In genomic region chr4:111475001-111475400, GRCh38 we compare ENCODE assay signal across 10 cellular contexts.
DNase-seq lines count a peak whose midpoint lies in the region; ATAC-seq and TF ChIP-seq lines count a peak whose summit lies in the region.
"Had no signal": no experiment of that assay in that cellular context is flagged by ENCODE, and none has a peak within 500 bp of the region (broad histone marks: within the 10 kb centered on the region; RNA-seq: fewer than 3 reads in every experiment).

No MANE protein-coding gene starts in this region.

- in situ Hi-C loops in G401 (cut with HindIII; ENCODE audit: low sequenced_read_pairs) = no loop called here

- no peaks in the 10 kb centered on the region for H3K9me3 Mint-ChIP-seq in progenitor cell of endocrine pancreas (ENCODE audit: low read depth)

- no peak overlapping the region for H3K9ac ChIP-seq in fibroblast of lung (ENCODE audit: insufficient read depth, low read length)

- no peaks in the 10 kb centered on the region for H3K4me1 ChIP-seq in fibroblast of lung (ENCODE audit: control insufficient read depth, extremely low read depth, insufficient read depth, low read length)

- H3K4me3 Mint-ChIP-seq in progenitor cell of endocrine pancreas (ENCODE audit: low read depth) = no peak overlapping the region
- H3K4me3 Mint-ChIP-seq: memory B cell had no signal

- TF ChIP-seq CTCF in fibroblast of lung (conservative IDR thresholded peaks at IDR 0.05 in 1 of 2, IDR thresholded peaks at IDR 0.05 in 1 of 2; ENCODE audit: low read depth in 1 of 2, low read length in 2 of 2) = peak; percentile 39 to 55
- peak; percentile 68 for TF ChIP-seq CTCF in progenitor cell of endocrine pancreas (IDR thresholded peaks at IDR 0.05; ENCODE audit: unreplicated experiment)
- no peak for TF ChIP-seq CTCF in omental fat pad (IDR thresholded peaks at IDR 0.05)

- DNase-seq in G401 (ENCODE audit: low spot score) = peak; percentile 5
- peak; percentile 26 to 70 for DNase-seq in NCI-H526 (lab: John Stamatoyannopoulos, UW)
- peak; percentile 28 to 33 for DNase-seq in fibroblast of lung (ENCODE audit: low read depth in 2 of 2)
- DNase-seq in progenitor cell of endocrine pancreas (ENCODE audit: low spot score, unreplicated experiment) = peak; percentile 17
- no peak for DNase-seq in omental fat pad (ENCODE audit: low spot score)
- no peak for DNase-seq in stimulated activated CD4-positive, alpha-beta T cell treated with anti-CD3 and anti-CD28 coated beads, Interleukin-4, amount 100 ng/mL, for 4 hours
- DNase-seq in epidermal melanocyte (ENCODE audit: insufficient read length, low spot score) = no peak
- DNase-seq: activated naive CD4-positive, alpha-beta T cell treated with anti-CD3 and anti-CD28 coated beads, Interleukin-2, amount 50 U/mL, for 16 hours had no signal

- no peaks in the 10 kb centered on the region for H3K36me3 ChIP-seq in fibroblast of lung (ENCODE audit: control insufficient read depth, insufficient read depth, low read length)

- ATAC-seq in GM19023 (IDR thresholded peaks at IDR 0.05; ENCODE audit: unreplicated experiment) (no peak), omental fat pad (ENCODE audit: low FRiP score) (no peak)

- no peak overlapping the region for H3K4me3 ChIP-seq in fibroblast of lung (replicated peaks in 1 of 4; ENCODE audit: control extremely low read depth in 1 of 4, insufficient read depth in 1 of 4, low read depth in 3 of 4, low read length in 4 of 4)

- no peaks in the 10 kb centered on the region for H3K36me3 Mint-ChIP-seq in progenitor cell of endocrine pancreas (ENCODE audit: insufficient read depth)
- H3K36me3 Mint-ChIP-seq: memory B cell had no signal

- H3K4me2 ChIP-seq in fibroblast of lung (ENCODE audit: extremely low read depth, insufficient read depth, low read length) = no peak overlapping the region

- H3K27me3 ChIP-seq in fibroblast of lung (ENCODE audit: control insufficient read depth, insufficient read depth, low read length) = no peaks in the 10 kb centered on the region

- no peaks in the 10 kb centered on the region for H4K20me1 ChIP-seq in fibroblast of lung (ENCODE audit: control insufficient read depth, extremely low read depth, insufficient read depth, low read length)

- no peak overlapping the region for H3K27ac Mint-ChIP-seq in progenitor cell of endocrine pancreas
- H3K27ac Mint-ChIP-seq: memory B cell had no signal

- no peaks in the 10 kb centered on the region for H3K9me3 ChIP-seq in fibroblast of lung (ENCODE audit: control insufficient read depth, insufficient read depth, low read depth, low read length)

- H3K4me1 Mint-ChIP-seq in progenitor cell of endocrine pancreas (ENCODE audit: low read depth) = no peaks in the 10 kb centered on the region
- H3K4me1 Mint-ChIP-seq: memory B cell had no signal

- no peak overlapping the region for H3K27ac ChIP-seq in fibroblast of lung (ENCODE audit: insufficient read depth, low read length)

- H3K27me3 Mint-ChIP-seq in progenitor cell of endocrine pancreas = no peaks in the 10 kb centered on the region
- H3K27me3 Mint-ChIP-seq: memory B cell had no signal

- H2AFZ ChIP-seq in fibroblast of lung (ENCODE audit: low read length) = no peak overlapping the region

- no peaks in the 10 kb centered on the region for H3K79me2 ChIP-seq in fibroblast of lung (ENCODE audit: control insufficient read depth, insufficient read depth, low read length)

Comparison
In these comparisons a context has a peak if more than half of its experiments do, and no peak if none do; other contexts are left out.
1. DNase-seq: peak in G401 (single experiment), NCI-H526 (2 of 2), fibroblast of lung (2 of 2) and progenitor cell of endocrine pancreas (single experiment); none in omental fat pad (single experiment), stimulated activated CD4-positive, alpha-beta T cell treated with anti-CD3 and anti-CD28 coated beads, Interleukin-4, amount 100 ng/mL, for 4 hours (0 of 2) and epidermal melanocyte (single experiment).
2. CTCF ChIP-seq: peak in fibroblast of lung (2 of 2) and progenitor cell of endocrine pancreas (single experiment); none in omental fat pad (0 of 3).